Comparison of ENCODE assay signal across 22 cellular contexts in genomic region chr7:127761196-127761595, GRCh38.
"Had no signal": no experiment of that assay in that cellular context is flagged by ENCODE, and none has a peak within 500 bp of the region (broad histone marks: within the 10 kb centered on the region; RNA-seq: fewer than 3 reads in every experiment).

No MANE protein-coding gene starts in this region.

- H3K27me3 Mint-ChIP-seq: activated naive CD8-positive, alpha-beta T cell treated with anti-CD3 and anti-CD28 coated beads, Interleukin-2, amount 50 U/mL, for 24 hours; T-cell had no signal

- FAIRE-seq: bronchial epithelial cell had no signal

- H3K27ac Mint-ChIP-seq: activated naive CD8-positive, alpha-beta T cell treated with anti-CD3 and anti-CD28 coated beads, Interleukin-2, amount 50 U/mL, for 24 hours; T-cell had no signal

- H3K4me3 Mint-ChIP-seq: activated naive CD8-positive, alpha-beta T cell treated with anti-CD3 and anti-CD28 coated beads, Interleukin-2, amount 50 U/mL, for 24 hours; T-cell had no signal

- DNase-seq: activated CD4-positive, alpha-beta T cell treated with anti-CD3 and anti-CD28 coated beads for 48 hours; activated CD4-positive, alpha-beta T cell treated with anti-CD3 and anti-CD28 coated beads, Interleukin-2, amount 50 U/mL, for 4 hours; activated CD8-positive, alpha-beta memory T cell treated with anti-CD3 and anti-CD28 coated beads for 24 hours; activated naive CD4-positive, alpha-beta T cell treated with anti-CD3 and anti-CD28 coated beads, Interleukin-2, amount 50 U/mL, for 16 hours; activated naive CD8-positive, alpha-beta T cell treated with anti-CD3 and anti-CD28 coated beads, Interleukin-2, amount 50 U/mL, for 24 hours; amniotic stem cell; body of pancreas; central memory CD4-positive, alpha-beta T cell; MG63; MV-4-11; NCI-H1092 treated with DMSO at 0.1 percent for 48 hours; NCI-H1436; NCI-H1694 treated with DMSO at 0.1 percent for 48 hours; NCI-H2029 treated with DMSO at 0.1 percent for 48 hours; NCI-H345; NCI-H510A; NCI-H526 treated with DMSO at 0.1 percent for 48 hours; NCI-H82; SIG-M5; T-cell had no signal

- ATAC-seq: activated CD4-positive, CD25-positive, alpha-beta regulatory T cell treated with anti-CD3 and anti-CD28 coated beads, Interleukin-2, amount 50 U/mL, for 24 hours; activated naive CD8-positive, alpha-beta T cell treated with anti-CD3 and anti-CD28 coated beads, Interleukin-2, amount 50 U/mL, for 24 hours; body of pancreas; T-cell had no signal
